ENCODE assay signal across 8 cellular contexts in genomic region chr10:102648889-102649752, GRCh38. TPM values are rescaled to one million over a fixed set of nuclear protein-coding genes. Genes with fewer than 3 reads are reported as not detected.
A peak's percentile ranks its signal among the peaks of the same experiment; 100 is the strongest.
DNase-seq lines count a peak whose midpoint lies in the region; ATAC-seq and TF ChIP-seq lines count a peak whose summit lies in the region.

No MANE protein-coding gene starts in this region.

- H3K4me1 ChIP-seq in mesodermal cell (ENCODE audit: control insufficient read depth, insufficient read depth, low read length, poor library complexity, severe bottlenecking) (peaks cover 42% of the 10 kb centered on the region), thyroid gland (peaks cover 59 to 61% of the 10 kb centered on the region in 2 donors)

- no peak for TF ChIP-seq POLR2A in thyroid gland (IDR thresholded peaks at IDR 0.05)

- H3K27ac ChIP-seq in mesodermal cell (ENCODE audit: low read depth, low read length, severe bottlenecking), result peak overlapping the region; percentile 79
- peak overlapping the region; percentile 58 to 96 (median 61) for H3K27ac ChIP-seq in thyroid gland

- intact Hi-C loops in thyroid gland (cut with DNase I), result no loop called here

- no peaks in the 10 kb centered on the region for H3K27me3 ChIP-seq in thyroid gland

- H3K9me3 ChIP-seq in mesodermal cell (ENCODE audit: control insufficient read depth, low read length), result no peaks in the 10 kb centered on the region
- H3K9me3 ChIP-seq in thyroid gland, result no peaks in the 10 kb centered on the region

- peaks cover 79% of the 10 kb centered on the region for H3K36me3 ChIP-seq in mesodermal cell (ENCODE audit: control insufficient read depth, insufficient read depth, low read length)
- peaks cover 5 to 14% of the 10 kb centered on the region in 2 donors for H3K36me3 ChIP-seq in thyroid gland

- H3K4me3 ChIP-seq in mesodermal cell (ENCODE audit: extremely low read depth, insufficient read depth, low read length, poor library complexity, severe bottlenecking), result peak overlapping the region; percentile 90
- peak overlapping the region in 1 of 3 donors; percentile 14 for H3K4me3 ChIP-seq in thyroid gland (replicated peaks in 1 of 3)

- ATAC-seq in HG03571 (IDR thresholded peaks at IDR 0.05; ENCODE audit: unreplicated experiment), result no peak
- no peak for ATAC-seq in HG02678 (IDR thresholded peaks at IDR 0.05; ENCODE audit: unreplicated experiment)

- WGBS in mesodermal cell (ENCODE audit: insufficient coverage in 2 of 2), 2 experiments, result 58 to 68% methylated on average over 20 to 24 of the region's 25 CpGs
- WGBS in thyroid gland, 2 donors, result 38 to 42% methylated on average over 10 to 12 of the region's 25 CpGs

- TF ChIP-seq CTCF in thyroid gland (IDR thresholded peaks at IDR 0.05), result no peak

- DNase-seq in activated gamma-delta T cell treated with Interleukin-2 at 50 U/mL for 16 hours (peak; percentile 39), activated gamma-delta T cell (lab: John Stamatoyannopoulos, UW) (no peak), thyroid gland (peak; percentile 57 to 66), HK-2 (ENCODE audit: unreplicated experiment) (no peak)
- peak; percentile 15 for DNase-seq in central memory CD4-positive, alpha-beta T cell

RNA-seq across cellular contexts. Expression of gene TRIM8, which starts 4.8 kb away (rescaled TPM):
- polyA plus RNA-seq in mesodermal cell (2013, experiment 1 of 2), result 138 TPM
- 118 TPM for polyA plus RNA-seq in mesodermal cell (2013, experiment 2 of 2)
- 100 to 1,000 TPM; 138 to 187 (median 162) TPM for total RNA-seq in thyroid gland

Comparison
In these comparisons a context has a peak if more than half of its experiments do, and no peak if none do; other contexts are left out.
1. DNase-seq: peak in activated gamma-delta T cell treated with Interleukin-2 at 50 U/mL for 16 hours (single experiment), central memory CD4-positive, alpha-beta T cell (single experiment) and thyroid gland (2 of 2); none in activated gamma-delta T cell (single experiment) and HK-2 (single experiment).